Comparison of ENCODE assay signal across 1 cellular context in the genomic region with DNA sequence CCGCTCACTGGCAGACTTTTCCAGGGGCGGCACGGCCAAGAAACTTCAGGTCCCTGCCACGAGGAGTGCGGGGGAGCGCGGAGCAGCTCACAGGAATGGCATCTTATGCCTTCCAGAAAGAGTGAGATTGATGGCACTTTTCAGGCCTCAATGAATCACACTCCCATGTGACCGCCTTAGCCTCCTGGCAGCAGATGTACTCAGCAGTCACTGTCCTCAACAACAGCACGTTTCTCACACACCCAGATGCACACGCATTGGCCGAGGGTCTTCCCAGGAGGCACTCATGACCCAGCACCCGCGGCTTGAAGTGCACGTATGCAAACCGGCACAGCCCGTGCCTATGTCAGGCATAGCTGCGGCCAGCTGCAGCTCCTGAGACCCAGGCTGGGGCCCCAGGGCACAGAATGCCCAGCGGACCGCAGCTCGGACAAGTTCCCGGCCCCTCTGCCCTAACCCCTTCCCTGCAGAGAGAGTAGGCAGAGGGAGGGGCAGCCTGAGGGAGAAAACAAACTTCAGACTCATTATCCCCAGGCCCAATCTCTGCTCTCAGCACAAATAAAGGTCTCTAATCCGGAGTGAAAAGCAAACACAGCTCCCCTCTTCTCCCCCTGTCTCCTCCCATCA.
TF ChIP-seq lines count a peak whose summit lies in the region.

No MANE protein-coding gene starts in this region.

TF ChIP-seq in HepG2, 621 proteins besides CTCF, POLR2A, EP300 and RAD21 (continued from another document and continues in another):
- TF ChIP-seq, protein P1, sequence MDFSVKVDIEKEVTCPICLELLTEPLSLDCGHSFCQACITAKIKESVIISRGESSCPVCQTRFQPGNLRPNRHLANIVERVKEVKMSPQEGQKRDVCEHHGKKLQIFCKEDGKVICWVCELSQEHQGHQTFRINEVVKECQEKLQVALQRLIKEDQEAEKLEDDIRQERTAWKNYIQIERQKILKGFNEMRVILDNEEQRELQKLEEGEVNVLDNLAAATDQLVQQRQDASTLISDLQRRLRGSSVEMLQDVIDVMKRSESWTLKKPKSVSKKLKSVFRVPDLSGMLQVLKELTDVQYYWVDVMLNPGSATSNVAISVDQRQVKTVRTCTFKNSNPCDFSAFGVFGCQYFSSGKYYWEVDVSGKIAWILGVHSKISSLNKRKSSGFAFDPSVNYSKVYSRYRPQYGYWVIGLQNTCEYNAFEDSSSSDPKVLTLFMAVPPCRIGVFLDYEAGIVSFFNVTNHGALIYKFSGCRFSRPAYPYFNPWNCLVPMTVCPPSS (IDR thresholded peaks at IDR 0.05), result no peak
- TF ChIP-seq, protein P2, sequence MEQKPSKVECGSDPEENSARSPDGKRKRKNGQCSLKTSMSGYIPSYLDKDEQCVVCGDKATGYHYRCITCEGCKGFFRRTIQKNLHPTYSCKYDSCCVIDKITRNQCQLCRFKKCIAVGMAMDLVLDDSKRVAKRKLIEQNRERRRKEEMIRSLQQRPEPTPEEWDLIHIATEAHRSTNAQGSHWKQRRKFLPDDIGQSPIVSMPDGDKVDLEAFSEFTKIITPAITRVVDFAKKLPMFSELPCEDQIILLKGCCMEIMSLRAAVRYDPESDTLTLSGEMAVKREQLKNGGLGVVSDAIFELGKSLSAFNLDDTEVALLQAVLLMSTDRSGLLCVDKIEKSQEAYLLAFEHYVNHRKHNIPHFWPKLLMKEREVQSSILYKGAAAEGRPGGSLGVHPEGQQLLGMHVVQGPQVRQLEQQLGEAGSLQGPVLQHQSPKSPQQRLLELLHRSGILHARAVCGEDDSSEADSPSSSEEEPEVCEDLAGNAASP (CRISPR knock-in tag; IDR thresholded peaks at IDR 0.05; ENCODE audit: borderline replicate concordance), result no peak; the same call in 1 of the 2 replicates
- TF ChIP-seq ZNF30 (CRISPR knock-in tag; IDR thresholded peaks at IDR 0.05), result 0 out of 2 replicates have a peak, but pooled peaks have one; percentile 2
- TF ChIP-seq, protein P3, sequence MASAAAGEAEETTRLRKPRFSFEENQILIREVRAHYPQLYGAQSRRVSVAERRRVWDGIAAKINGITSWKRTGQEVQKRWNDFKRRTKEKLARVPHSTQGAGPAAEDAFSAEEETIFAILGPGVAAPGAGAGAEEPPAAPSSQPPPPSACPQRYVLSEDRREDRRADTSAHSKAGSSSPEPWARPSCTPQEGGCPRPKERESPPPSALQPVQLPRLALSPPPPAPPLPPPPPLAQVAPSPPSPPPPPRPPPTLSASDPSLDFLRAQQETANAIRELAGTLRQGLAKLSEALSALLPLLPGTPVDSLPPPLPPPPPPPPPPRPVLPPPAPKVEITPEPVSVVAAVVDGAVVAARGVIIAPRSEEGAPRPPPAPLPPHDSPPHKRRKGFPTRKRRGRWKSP (CRISPR knock-in tag; IDR thresholded peaks at IDR 0.05), result peak; percentile 49; the same call in 1 of the 2 replicates
- no peak for TF ChIP-seq ZNF282 (IDR thresholded peaks at IDR 0.05; ENCODE audit: partially characterized antibody)
- 0 out of 2 replicates have a peak, but pooled peaks have one; percentile 42 for TF ChIP-seq RFXAP (CRISPR knock-in tag; IDR thresholded peaks at IDR 0.05; ENCODE audit: borderline replicate concordance)
- TF ChIP-seq, protein P4, sequence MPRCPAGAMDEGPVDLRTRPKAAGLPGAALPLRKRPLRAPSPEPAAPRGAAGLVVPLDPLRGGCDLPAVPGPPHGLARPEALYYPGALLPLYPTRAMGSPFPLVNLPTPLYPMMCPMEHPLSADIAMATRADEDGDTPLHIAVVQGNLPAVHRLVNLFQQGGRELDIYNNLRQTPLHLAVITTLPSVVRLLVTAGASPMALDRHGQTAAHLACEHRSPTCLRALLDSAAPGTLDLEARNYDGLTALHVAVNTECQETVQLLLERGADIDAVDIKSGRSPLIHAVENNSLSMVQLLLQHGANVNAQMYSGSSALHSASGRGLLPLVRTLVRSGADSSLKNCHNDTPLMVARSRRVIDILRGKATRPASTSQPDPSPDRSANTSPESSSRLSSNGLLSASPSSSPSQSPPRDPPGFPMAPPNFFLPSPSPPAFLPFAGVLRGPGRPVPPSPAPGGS (CRISPR knock-in tag; IDR thresholded peaks at IDR 0.05), result 0 out of 2 replicates have a peak, but pooled peaks have one; percentile 32
- TF ChIP-seq, protein P5, sequence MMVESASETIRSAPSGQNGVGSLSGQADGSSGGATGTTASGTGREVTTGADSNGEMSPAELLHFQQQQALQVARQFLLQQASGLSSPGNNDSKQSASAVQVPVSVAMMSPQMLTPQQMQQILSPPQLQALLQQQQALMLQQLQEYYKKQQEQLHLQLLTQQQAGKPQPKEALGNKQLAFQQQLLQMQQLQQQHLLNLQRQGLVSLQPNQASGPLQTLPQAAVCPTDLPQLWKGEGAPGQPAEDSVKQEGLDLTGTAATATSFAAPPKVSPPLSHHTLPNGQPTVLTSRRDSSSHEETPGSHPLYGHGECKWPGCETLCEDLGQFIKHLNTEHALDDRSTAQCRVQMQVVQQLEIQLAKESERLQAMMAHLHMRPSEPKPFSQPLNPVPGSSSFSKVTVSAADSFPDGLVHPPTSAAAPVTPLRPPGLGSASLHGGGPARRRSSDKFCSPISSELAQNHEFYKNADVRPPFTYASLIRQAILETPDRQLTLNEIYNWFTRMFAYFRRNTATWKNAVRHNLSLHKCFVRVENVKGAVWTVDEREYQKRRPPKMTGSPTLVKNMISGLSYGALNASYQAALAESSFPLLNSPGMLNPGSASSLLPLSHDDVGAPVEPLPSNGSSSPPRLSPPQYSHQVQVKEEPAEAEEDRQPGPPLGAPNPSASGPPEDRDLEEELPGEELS (CRISPR knock-in tag; IDR thresholded peaks at IDR 0.05), result peak; percentile 78
- TF ChIP-seq GATAD2A (CRISPR knock-in tag; IDR thresholded peaks at IDR 0.05), result peak; percentile 47
- no peak for TF ChIP-seq NONO (IDR thresholded peaks at IDR 0.05)
- 0 out of 2 replicates have a peak, but pooled peaks have one; percentile 33 for TF ChIP-seq NONO (CRISPR knock-in tag; conservative IDR thresholded peaks at IDR 0.05)
- no peak for TF ChIP-seq ZNF660 (CRISPR knock-in tag; IDR thresholded peaks at IDR 0.05; ENCODE audit: borderline replicate concordance, low read depth)
- TF ChIP-seq, protein P6, sequence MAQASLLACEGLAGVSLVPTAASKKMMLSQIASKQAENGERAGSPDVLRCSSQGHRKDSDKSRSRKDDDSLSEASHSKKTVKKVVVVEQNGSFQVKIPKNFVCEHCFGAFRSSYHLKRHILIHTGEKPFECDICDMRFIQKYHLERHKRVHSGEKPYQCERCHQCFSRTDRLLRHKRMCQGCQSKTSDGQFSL (CRISPR knock-in tag; IDR thresholded peaks at IDR 0.05), result no peak
- TF ChIP-seq SRSF4 (IDR thresholded peaks at IDR 0.05; ENCODE audit: low read depth, low read length, poor library complexity, severe bottlenecking), result no peak
- TF ChIP-seq PHB2 (IDR thresholded peaks at IDR 0.05; ENCODE audit: partially characterized antibody), result no peak
- TF ChIP-seq NCOA5 (CRISPR knock-in tag; IDR thresholded peaks at IDR 0.05), result no peak
- TF ChIP-seq CCAR2 (optimal IDR thresholded peaks at IDR 0.05; ENCODE audit: low read depth, low read length), result no peak
- TF ChIP-seq, protein P7, sequence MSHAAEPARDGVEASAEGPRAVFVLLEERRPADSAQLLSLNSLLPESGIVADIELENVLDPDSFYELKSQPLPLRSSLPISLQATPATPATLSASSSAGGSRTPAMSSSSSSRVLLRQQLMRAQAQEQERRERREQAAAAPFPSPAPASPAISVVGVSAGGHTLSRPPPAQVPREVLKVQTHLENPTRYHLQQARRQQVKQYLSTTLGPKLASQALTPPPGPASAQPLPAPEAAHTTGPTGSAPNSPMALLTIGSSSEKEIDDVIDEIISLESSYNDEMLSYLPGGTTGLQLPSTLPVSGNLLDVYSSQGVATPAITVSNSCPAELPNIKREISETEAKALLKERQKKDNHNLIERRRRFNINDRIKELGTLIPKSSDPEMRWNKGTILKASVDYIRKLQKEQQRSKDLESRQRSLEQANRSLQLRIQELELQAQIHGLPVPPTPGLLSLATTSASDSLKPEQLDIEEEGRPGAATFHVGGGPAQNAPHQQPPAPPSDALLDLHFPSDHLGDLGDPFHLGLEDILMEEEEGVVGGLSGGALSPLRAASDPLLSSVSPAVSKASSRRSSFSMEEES (CRISPR knock-in tag; IDR thresholded peaks at IDR 0.05), result 0 out of 2 replicates have a peak, but pooled peaks have one; percentile 9
- TF ChIP-seq, protein P8, sequence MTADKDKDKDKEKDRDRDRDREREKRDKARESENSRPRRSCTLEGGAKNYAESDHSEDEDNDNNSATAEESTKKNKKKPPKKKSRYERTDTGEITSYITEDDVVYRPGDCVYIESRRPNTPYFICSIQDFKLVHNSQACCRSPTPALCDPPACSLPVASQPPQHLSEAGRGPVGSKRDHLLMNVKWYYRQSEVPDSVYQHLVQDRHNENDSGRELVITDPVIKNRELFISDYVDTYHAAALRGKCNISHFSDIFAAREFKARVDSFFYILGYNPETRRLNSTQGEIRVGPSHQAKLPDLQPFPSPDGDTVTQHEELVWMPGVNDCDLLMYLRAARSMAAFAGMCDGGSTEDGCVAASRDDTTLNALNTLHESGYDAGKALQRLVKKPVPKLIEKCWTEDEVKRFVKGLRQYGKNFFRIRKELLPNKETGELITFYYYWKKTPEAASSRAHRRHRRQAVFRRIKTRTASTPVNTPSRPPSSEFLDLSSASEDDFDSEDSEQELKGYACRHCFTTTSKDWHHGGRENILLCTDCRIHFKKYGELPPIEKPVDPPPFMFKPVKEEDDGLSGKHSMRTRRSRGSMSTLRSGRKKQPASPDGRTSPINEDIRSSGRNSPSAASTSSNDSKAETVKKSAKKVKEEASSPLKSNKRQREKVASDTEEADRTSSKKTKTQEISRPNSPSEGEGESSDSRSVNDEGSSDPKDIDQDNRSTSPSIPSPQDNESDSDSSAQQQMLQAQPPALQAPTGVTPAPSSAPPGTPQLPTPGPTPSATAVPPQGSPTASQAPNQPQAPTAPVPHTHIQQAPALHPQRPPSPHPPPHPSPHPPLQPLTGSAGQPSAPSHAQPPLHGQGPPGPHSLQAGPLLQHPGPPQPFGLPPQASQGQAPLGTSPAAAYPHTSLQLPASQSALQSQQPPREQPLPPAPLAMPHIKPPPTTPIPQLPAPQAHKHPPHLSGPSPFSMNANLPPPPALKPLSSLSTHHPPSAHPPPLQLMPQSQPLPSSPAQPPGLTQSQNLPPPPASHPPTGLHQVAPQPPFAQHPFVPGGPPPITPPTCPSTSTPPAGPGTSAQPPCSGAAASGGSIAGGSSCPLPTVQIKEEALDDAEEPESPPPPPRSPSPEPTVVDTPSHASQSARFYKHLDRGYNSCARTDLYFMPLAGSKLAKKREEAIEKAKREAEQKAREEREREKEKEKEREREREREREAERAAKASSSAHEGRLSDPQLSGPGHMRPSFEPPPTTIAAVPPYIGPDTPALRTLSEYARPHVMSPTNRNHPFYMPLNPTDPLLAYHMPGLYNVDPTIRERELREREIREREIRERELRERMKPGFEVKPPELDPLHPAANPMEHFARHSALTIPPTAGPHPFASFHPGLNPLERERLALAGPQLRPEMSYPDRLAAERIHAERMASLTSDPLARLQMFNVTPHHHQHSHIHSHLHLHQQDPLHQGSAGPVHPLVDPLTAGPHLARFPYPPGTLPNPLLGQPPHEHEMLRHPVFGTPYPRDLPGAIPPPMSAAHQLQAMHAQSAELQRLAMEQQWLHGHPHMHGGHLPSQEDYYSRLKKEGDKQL (CRISPR knock-in tag; IDR thresholded peaks at IDR 0.05; ENCODE audit: low read depth), result 0 out of 2 replicates have a peak, but pooled peaks have one; percentile 55
- peak; percentile 22; the same call in 1 of the 2 replicates for TF ChIP-seq NR2F2 (IDR thresholded peaks at IDR 0.05; ENCODE audit: borderline replicate concordance, low read depth)
- TF ChIP-seq, protein P9, sequence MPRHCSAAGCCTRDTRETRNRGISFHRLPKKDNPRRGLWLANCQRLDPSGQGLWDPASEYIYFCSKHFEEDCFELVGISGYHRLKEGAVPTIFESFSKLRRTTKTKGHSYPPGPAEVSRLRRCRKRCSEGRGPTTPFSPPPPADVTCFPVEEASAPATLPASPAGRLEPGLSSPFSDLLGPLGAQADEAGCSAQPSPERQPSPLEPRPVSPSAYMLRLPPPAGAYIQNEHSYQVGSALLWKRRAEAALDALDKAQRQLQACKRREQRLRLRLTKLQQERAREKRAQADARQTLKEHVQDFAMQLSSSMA (CRISPR knock-in tag; IDR thresholded peaks at IDR 0.05), result peak; percentile 84
- TF ChIP-seq, protein P10, sequence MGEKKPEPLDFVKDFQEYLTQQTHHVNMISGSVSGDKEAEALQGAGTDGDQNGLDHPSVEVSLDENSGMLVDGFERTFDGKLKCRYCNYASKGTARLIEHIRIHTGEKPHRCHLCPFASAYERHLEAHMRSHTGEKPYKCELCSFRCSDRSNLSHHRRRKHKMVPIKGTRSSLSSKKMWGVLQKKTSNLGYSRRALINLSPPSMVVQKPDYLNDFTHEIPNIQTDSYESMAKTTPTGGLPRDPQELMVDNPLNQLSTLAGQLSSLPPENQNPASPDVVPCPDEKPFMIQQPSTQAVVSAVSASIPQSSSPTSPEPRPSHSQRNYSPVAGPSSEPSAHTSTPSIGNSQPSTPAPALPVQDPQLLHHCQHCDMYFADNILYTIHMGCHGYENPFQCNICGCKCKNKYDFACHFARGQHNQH (CRISPR knock-in tag; IDR thresholded peaks at IDR 0.05), result 0 out of 2 replicates have a peak, but pooled peaks have one; percentile 50
- TF ChIP-seq, protein P11, sequence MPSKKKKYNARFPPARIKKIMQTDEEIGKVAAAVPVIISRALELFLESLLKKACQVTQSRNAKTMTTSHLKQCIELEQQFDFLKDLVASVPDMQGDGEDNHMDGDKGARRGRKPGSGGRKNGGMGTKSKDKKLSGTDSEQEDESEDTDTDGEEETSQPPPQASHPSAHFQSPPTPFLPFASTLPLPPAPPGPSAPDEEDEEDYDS (CRISPR knock-in tag; IDR thresholded peaks at IDR 0.05), result no peak
- TF ChIP-seq, protein P12, sequence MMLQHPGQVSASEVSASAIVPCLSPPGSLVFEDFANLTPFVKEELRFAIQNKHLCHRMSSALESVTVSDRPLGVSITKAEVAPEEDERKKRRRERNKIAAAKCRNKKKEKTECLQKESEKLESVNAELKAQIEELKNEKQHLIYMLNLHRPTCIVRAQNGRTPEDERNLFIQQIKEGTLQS (CRISPR knock-in tag; IDR thresholded peaks at IDR 0.05), result no peak
- TF ChIP-seq, protein P13, sequence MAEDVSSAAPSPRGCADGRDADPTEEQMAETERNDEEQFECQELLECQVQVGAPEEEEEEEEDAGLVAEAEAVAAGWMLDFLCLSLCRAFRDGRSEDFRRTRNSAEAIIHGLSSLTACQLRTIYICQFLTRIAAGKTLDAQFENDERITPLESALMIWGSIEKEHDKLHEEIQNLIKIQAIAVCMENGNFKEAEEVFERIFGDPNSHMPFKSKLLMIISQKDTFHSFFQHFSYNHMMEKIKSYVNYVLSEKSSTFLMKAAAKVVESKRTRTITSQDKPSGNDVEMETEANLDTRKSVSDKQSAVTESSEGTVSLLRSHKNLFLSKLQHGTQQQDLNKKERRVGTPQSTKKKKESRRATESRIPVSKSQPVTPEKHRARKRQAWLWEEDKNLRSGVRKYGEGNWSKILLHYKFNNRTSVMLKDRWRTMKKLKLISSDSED (CRISPR knock-in tag; IDR thresholded peaks at IDR 0.05), result no peak
- TF ChIP-seq ZNF746 (CRISPR knock-in tag; IDR thresholded peaks at IDR 0.05), result peak; percentile 68; the same call in 1 of the 2 replicates
- 0 out of 2 replicates have a peak, but pooled peaks have one; percentile 61 for TF ChIP-seq ZBTB38 (CRISPR knock-in tag; IDR thresholded peaks at IDR 0.05)
- TF ChIP-seq DPF2 (CRISPR knock-in tag; IDR thresholded peaks at IDR 0.05; ENCODE audit: borderline replicate concordance, low read depth), result 0 out of 2 replicates have a peak, but pooled peaks have one; percentile 22
